16 cellular contexts compared by ENCODE assay signal in the genomic region with DNA sequence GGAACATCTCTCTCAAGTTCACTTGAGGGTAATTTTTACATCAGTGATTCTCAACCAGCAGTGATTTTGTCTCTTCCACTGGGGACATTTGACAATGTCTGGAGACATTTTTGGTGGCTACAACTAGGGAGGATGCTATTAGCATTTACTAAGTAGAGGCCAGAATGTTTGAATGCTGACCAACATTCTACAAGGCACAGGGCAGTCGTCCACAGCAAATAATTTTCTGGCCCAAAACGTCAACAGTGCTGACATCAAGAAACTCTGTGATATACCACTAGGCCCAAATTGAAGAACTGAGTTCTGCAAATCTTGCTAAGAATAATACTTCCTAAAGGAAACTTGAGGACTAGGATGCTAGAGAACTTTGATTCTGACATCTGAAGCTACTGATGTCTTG. TPM values are rescaled to one million over a fixed set of nuclear protein-coding genes. Genes with fewer than 3 reads are reported as not detected.
DNase-seq lines count a peak whose midpoint lies in the region; ATAC-seq and TF ChIP-seq lines count a peak whose summit lies in the region.
"Had no signal": no experiment of that assay in that cellular context is flagged by ENCODE, and none has a peak within 500 bp of the region (broad histone marks: within the 10 kb centered on the region; RNA-seq: fewer than 3 reads in every experiment).

No MANE protein-coding gene starts in this region.

- POLR2A ChIA-PET in activated CD4-positive, alpha-beta T cell treated with anti-CD3 and anti-CD28 coated beads for 36 hours (lab: Charles Lee) = no interaction called here

- no peak overlapping the region for H3K4me3 Mint-ChIP-seq in activated CD4-positive, alpha-beta T cell treated with anti-CD3 and anti-CD28 coated beads, Interleukin-2, amount 10 ng/mL, durations not matched to agents 24 days and 14 days
- H3K4me3 Mint-ChIP-seq in activated CD4-positive, alpha-beta T cell treated with anti-CD3 and anti-CD28 coated beads for 36 hours = no peak overlapping the region
- H3K4me3 Mint-ChIP-seq: B cell; CD4-positive, alpha-beta T cell; CD8-positive, alpha-beta T cell had no signal

- H3K27ac Mint-ChIP-seq in activated CD4-positive, alpha-beta T cell treated with anti-CD3 and anti-CD28 coated beads, Interleukin-2, amount 10 ng/mL, durations not matched to agents 24 days and 14 days = no peak overlapping the region
- H3K27ac Mint-ChIP-seq in activated CD4-positive, alpha-beta T cell treated with anti-CD3 and anti-CD28 coated beads for 36 hours = no peak overlapping the region
- H3K27ac Mint-ChIP-seq: B cell; CD4-positive, alpha-beta T cell; CD8-positive, alpha-beta T cell had no signal

- H3K4me1 Mint-ChIP-seq in activated CD4-positive, alpha-beta T cell treated with anti-CD3 and anti-CD28 coated beads, Interleukin-2, amount 10 ng/mL, durations not matched to agents 24 days and 14 days = no peaks in the 10 kb centered on the region
- H3K4me1 Mint-ChIP-seq in activated CD4-positive, alpha-beta T cell treated with anti-CD3 and anti-CD28 coated beads for 36 hours = no peaks in the 10 kb centered on the region
- H3K4me1 Mint-ChIP-seq: B cell had no signal

- H3K4me3 ChIP-seq in LNCaP clone FGC (ENCODE audit: low read depth, low read length) = no peak overlapping the region
- H3K4me3 ChIP-seq: A549; BLaER1 treated with 17β-estradiol and CSF1 and Interleukin-3, amounts not matched to agents 10 nM and 100 nM had no signal

- peak; percentile 11 for DNase-seq in activated CD4-positive, alpha-beta T cell treated with anti-CD3 and anti-CD28 coated beads, Interleukin-2, amount 10 ng/mL, durations not matched to agents 24 days and 14 days
- no peak for DNase-seq in activated CD4-positive, alpha-beta T cell treated with anti-CD3 and anti-CD28 coated beads for 36 hours
- peak; percentile 14 for DNase-seq in LNCaP clone FGC (ENCODE audit: low read depth)
- DNase-seq in left lobe of liver (ENCODE audit: low spot score) = no peak
- DNase-seq in activated CD4-positive, CD25-positive, alpha-beta regulatory T cell treated with anti-CD3 and anti-CD28 coated beads, Interleukin-2, amount 50 U/mL, for 72 hours = no peak
- DNase-seq: AML-193; Caco-2; Calu3; CD4-positive, alpha-beta T cell; CD8-positive, alpha-beta T cell; DMS79 treated with DMSO at 0.1 percent for 48 hours; GF-D8 had no signal

- H3K9me3 Mint-ChIP-seq in activated CD4-positive, alpha-beta T cell treated with anti-CD3 and anti-CD28 coated beads, Interleukin-2, amount 10 ng/mL, durations not matched to agents 24 days and 14 days = no peaks in the 10 kb centered on the region
- H3K9me3 Mint-ChIP-seq in activated CD4-positive, alpha-beta T cell treated with anti-CD3 and anti-CD28 coated beads for 36 hours (ENCODE audit: low read depth) = no peaks in the 10 kb centered on the region
- H3K9me3 Mint-ChIP-seq: CD4-positive, alpha-beta T cell; CD8-positive, alpha-beta T cell had no signal

- intact Hi-C loops in activated CD4-positive, alpha-beta T cell treated with anti-CD3 and anti-CD28 coated beads, Interleukin-2, amount 10 ng/mL, durations not matched to agents 24 days and 14 days (cut with micrococcal nuclease) = no loop called here
- intact Hi-C loops in activated CD4-positive, alpha-beta T cell treated with anti-CD3 and anti-CD28 coated beads for 36 hours (cut with DNase I, micrococcal nuclease) = no loop called here

- no peak for TF ChIP-seq CTCF in LNCaP clone FGC (IDR thresholded peaks at IDR 0.05; ENCODE audit: control insufficient read depth, extremely low read depth, insufficient read depth)

- H3K36me3 Mint-ChIP-seq in activated CD4-positive, alpha-beta T cell treated with anti-CD3 and anti-CD28 coated beads, Interleukin-2, amount 10 ng/mL, durations not matched to agents 24 days and 14 days (ENCODE audit: low read depth) = no peaks in the 10 kb centered on the region
- peaks cover 2% of the 10 kb centered on the region for H3K36me3 Mint-ChIP-seq in activated CD4-positive, alpha-beta T cell treated with anti-CD3 and anti-CD28 coated beads for 36 hours (ENCODE audit: low read depth)

- CTCF ChIA-PET in activated CD4-positive, alpha-beta T cell treated with anti-CD3 and anti-CD28 coated beads for 36 hours (lab: Charles Lee) = no interaction called here

- no peak for ATAC-seq in activated CD4-positive, alpha-beta T cell treated with anti-CD3 and anti-CD28 coated beads for 36 hours
- ATAC-seq in left lobe of liver = peak; percentile 80
- ATAC-seq: A549; CD8-positive, alpha-beta T cell had no signal

- no peaks in the 10 kb centered on the region for H3K27me3 Mint-ChIP-seq in activated CD4-positive, alpha-beta T cell treated with anti-CD3 and anti-CD28 coated beads, Interleukin-2, amount 10 ng/mL, durations not matched to agents 24 days and 14 days
- no peaks in the 10 kb centered on the region for H3K27me3 Mint-ChIP-seq in activated CD4-positive, alpha-beta T cell treated with anti-CD3 and anti-CD28 coated beads for 36 hours
- H3K27me3 Mint-ChIP-seq: B cell; CD4-positive, alpha-beta T cell had no signal

RNA-seq across cellular contexts. Expression of a gene that starts 7.1 kb away (rescaled TPM):
- 0.09 and 0.12 TPM in 2 replicates for total RNA-seq in activated CD4-positive, alpha-beta T cell treated with anti-CD3 and anti-CD28 coated beads, Interleukin-2, amount 10 ng/mL, durations not matched to agents 24 days and 14 days
- total RNA-seq in activated CD4-positive, alpha-beta T cell treated with anti-CD3 and anti-CD28 coated beads for 36 hours = not detected
- 102 TPM for total RNA-seq in left lobe of liver
- total RNA-seq: A172, Caco-2 had no signal

RNA-seq across cellular contexts. Expression of a gene that starts 31.6 kb away (rescaled TPM):
- not detected in 2 replicates for total RNA-seq in activated CD4-positive, alpha-beta T cell treated with anti-CD3 and anti-CD28 coated beads, Interleukin-2, amount 10 ng/mL, durations not matched to agents 24 days and 14 days
- total RNA-seq in activated CD4-positive, alpha-beta T cell treated with anti-CD3 and anti-CD28 coated beads for 36 hours = not detected
- total RNA-seq in left lobe of liver = 171 TPM
- total RNA-seq: A172; B cell; Caco-2; CD4-positive, alpha-beta T cell; CD8-positive, alpha-beta T cell had no signal

RNA-seq across cellular contexts. Expression of a gene that starts 43.0 kb away (rescaled TPM):
- 8.7 and 9.7 TPM in 2 replicates for total RNA-seq in activated CD4-positive, alpha-beta T cell treated with anti-CD3 and anti-CD28 coated beads, Interleukin-2, amount 10 ng/mL, durations not matched to agents 24 days and 14 days
- total RNA-seq in activated CD4-positive, alpha-beta T cell treated with anti-CD3 and anti-CD28 coated beads for 36 hours = 1 to 10 TPM; 4.1 to 4.5 TPM
- total RNA-seq in left lobe of liver = 103 TPM

Comparison
In these comparisons a context has a peak if more than half of its experiments do, and no peak if none do; other contexts are left out.
1. DNase-seq: peak in activated CD4-positive, alpha-beta T cell treated with anti-CD3 and anti-CD28 coated beads, Interleukin-2, amount 10 ng/mL, durations not matched to agents 24 days and 14 days (single experiment) and LNCaP clone FGC (single experiment); none in activated CD4-positive, alpha-beta T cell treated with anti-CD3 and anti-CD28 coated beads for 36 hours (single experiment), left lobe of liver (single experiment) and activated CD4-positive, CD25-positive, alpha-beta regulatory T cell treated with anti-CD3 and anti-CD28 coated beads, Interleukin-2, amount 50 U/mL, for 72 hours (single experiment).
2. RNA of a gene that starts 7.1 kb away (total RNA-seq): 102 TPM in left lobe of liver (single experiment); 0.09 to 0.12 TPM in activated CD4-positive, alpha-beta T cell treated with anti-CD3 and anti-CD28 coated beads, Interleukin-2, amount 10 ng/mL, durations not matched to agents 24 days and 14 days and not detected in activated CD4-positive, alpha-beta T cell treated with anti-CD3 and anti-CD28 coated beads for 36 hours; every median in the first group is over 10 times any median in the second.
3. RNA of a gene that starts 31.6 kb away (total RNA-seq): 171 TPM in left lobe of liver (single experiment); not detected in activated CD4-positive, alpha-beta T cell treated with anti-CD3 and anti-CD28 coated beads for 36 hours and not detected in activated CD4-positive, alpha-beta T cell treated with anti-CD3 and anti-CD28 coated beads, Interleukin-2, amount 10 ng/mL, durations not matched to agents 24 days and 14 days; every median in the first group is over 100 times any median in the second.